ENCODE assay signal across 16 cellular contexts in genomic region chr13:105537113-105537512, GRCh38.
DNase-seq lines count a peak whose midpoint lies in the region; ATAC-seq, FAIRE-seq and TF ChIP-seq lines count a peak whose summit lies in the region.
"Had no signal": no experiment of that assay in that cellular context is flagged by ENCODE, and none has a peak within 500 bp of the region (broad histone marks: within the 10 kb centered on the region; RNA-seq: fewer than 3 reads in every experiment).

No MANE protein-coding gene starts in this region.

- H3K9me2 ChIP-seq in GM23338 (ENCODE audit: insufficient read depth) = peaks cover 10% of the 10 kb centered on the region

- ATAC-seq in GM23338 = no peak
- ATAC-seq: HCT116 had no signal

- no peak overlapping the region for H3K27ac ChIP-seq in GM23338 (ENCODE audit: low read depth)
- H3K27ac ChIP-seq in kidney (ENCODE audit: low read depth in 2 of 2, low read length in 2 of 2) = no peak overlapping the region
- no peak overlapping the region for H3K27ac ChIP-seq in left ventricle myocardium inferior (replicated peaks)

- H3K27me3 ChIP-seq in GM23338 (ENCODE audit: insufficient read depth) (no peaks in the 10 kb centered on the region), left ventricle myocardium inferior (ENCODE audit: low read depth) (no peaks in the 10 kb centered on the region)

- no peak overlapping the region for H3K4me2 ChIP-seq in GM23338

- H3K36me3 ChIP-seq in GM23338 (ENCODE audit: insufficient read depth) = no peaks in the 10 kb centered on the region
- no peaks in the 10 kb centered on the region for H3K36me3 ChIP-seq in kidney (ENCODE audit: control insufficient read depth in 1 of 2, insufficient read depth in 2 of 2, low read length in 2 of 2)
- no peaks in the 10 kb centered on the region for H3K36me3 ChIP-seq in left ventricle myocardium inferior

- H3K4me3 ChIP-seq in GM23338 (no peak overlapping the region), kidney (ENCODE audit: low read length in 2 of 2) (no peak overlapping the region), left ventricle myocardium inferior (no peak overlapping the region)

- 0 out of 2 replicates have a peak overlapping the region, but pooled peaks have one; percentile 50 for H3K27ac Mint-ChIP-seq in GM23338
- no peak overlapping the region for H3K27ac Mint-ChIP-seq in T-helper 2 cell treated with Interferon-gamma antibody and Interleukin-4, amounts not matched to agents 5 μg/mL and 100 μg/mL, for 36 hours
- H3K27ac Mint-ChIP-seq: CD4-positive, alpha-beta memory T cell; H9 had no signal

- H3K9ac ChIP-seq in kidney (ENCODE audit: low read length in 2 of 2) = no peak overlapping the region

- peaks cover 16% of the 10 kb centered on the region for H3K4me1 Mint-ChIP-seq in GM23338
- H3K4me1 Mint-ChIP-seq in T-helper 2 cell treated with Interferon-gamma antibody and Interleukin-4, amounts not matched to agents 5 μg/mL and 100 μg/mL, for 36 hours (ENCODE audit: low read depth) = no peaks in the 10 kb centered on the region
- H3K4me1 Mint-ChIP-seq: CD4-positive, alpha-beta memory T cell had no signal

- no peak overlapping the region for H3K4me3 Mint-ChIP-seq in GM23338
- H3K4me3 Mint-ChIP-seq in T-helper 2 cell treated with Interferon-gamma antibody and Interleukin-4, amounts not matched to agents 5 μg/mL and 100 μg/mL, for 36 hours = no peak overlapping the region
- H3K4me3 Mint-ChIP-seq: CD4-positive, alpha-beta memory T cell; H9 had no signal

- H3F3A ChIP-seq in GM23338 (replicated peaks; ENCODE audit: low read depth) = no peaks in the 10 kb centered on the region

- H3K9me3 Mint-ChIP-seq in GM23338 = no peaks in the 10 kb centered on the region
- no peaks in the 10 kb centered on the region for H3K9me3 Mint-ChIP-seq in T-helper 2 cell treated with Interferon-gamma antibody and Interleukin-4, amounts not matched to agents 5 μg/mL and 100 μg/mL, for 36 hours

- peaks cover 16% of the 10 kb centered on the region for H3K4me1 ChIP-seq in GM23338 (ENCODE audit: insufficient read depth)
- peaks cover 0 to 4% of the 10 kb centered on the region in 2 donors for H3K4me1 ChIP-seq in kidney (ENCODE audit: control insufficient read depth in 1 of 2, insufficient read depth in 1 of 2, low read depth in 1 of 2, low read length in 2 of 2)
- H3K4me1 ChIP-seq in left ventricle myocardium inferior = no peaks in the 10 kb centered on the region

- TF ChIP-seq CTCF in GM23338 (conservative IDR thresholded peaks at IDR 0.05; ENCODE audit: low read depth in 2 of 2) (no peak), kidney (IDR thresholded peaks at IDR 0.05; ENCODE audit: borderline replicate concordance, extremely low read depth, insufficient read depth) (no peak), left ventricle myocardium inferior (IDR thresholded peaks at IDR 0.05; ENCODE audit: borderline replicate concordance) (no peak)

- no peaks in the 10 kb centered on the region for H4K20me1 ChIP-seq in GM23338 (replicated peaks; ENCODE audit: insufficient read depth)

- no peaks in the 10 kb centered on the region for H3K36me3 Mint-ChIP-seq in GM23338 (ENCODE audit: low read depth)
- H3K36me3 Mint-ChIP-seq in T-helper 2 cell treated with Interferon-gamma antibody and Interleukin-4, amounts not matched to agents 5 μg/mL and 100 μg/mL, for 36 hours (ENCODE audit: low read depth) = no peaks in the 10 kb centered on the region
- H3K36me3 Mint-ChIP-seq: CD4-positive, alpha-beta memory T cell had no signal

- no peaks in the 10 kb centered on the region for H3K79me2 ChIP-seq in GM23338 (replicated peaks; ENCODE audit: insufficient read depth)

- FAIRE-seq in A204.1 (lab: Jason Lieb, UNC) (peak; percentile 19), kidney (lab: Jason Lieb, UNC) (peak; percentile 72), urothelium cell line (lab: Jason Lieb, UNC) (no peak)
- FAIRE-seq: GM12892 had no signal

- H2AFZ ChIP-seq in GM23338 = no peak overlapping the region

- DNase-seq in GM23338 (ENCODE audit: low spot score) (no peak), kidney (no peak), left ventricle myocardium inferior (no peak), urothelium cell line (ENCODE audit: low spot score) (no peak)
- DNase-seq in T-helper 2 cell treated with Interferon-gamma antibody and Interleukin-4, amounts not matched to agents 5 μg/mL and 100 μg/mL, for 36 hours (ENCODE audit: low spot score) = no peak
- DNase-seq: 8988T; C1 segment of cervical spinal cord; Calu3; CD4-positive, alpha-beta memory T cell; COR-L47; DMS53; DMS79 treated with DMSO at 0.1 percent for 48 hours; H9 had no signal

- intact Hi-C loops in kidney (cut with DNase I) = no loop called here
- intact Hi-C loops in left ventricle myocardium inferior (cut with micrococcal nuclease) = no loop called here

- H3K27me3 Mint-ChIP-seq in GM23338 (ENCODE audit: insufficient read depth, low read depth, poor library complexity) = peaks cover 2% of the 10 kb centered on the region
- H3K27me3 Mint-ChIP-seq in T-helper 2 cell treated with Interferon-gamma antibody and Interleukin-4, amounts not matched to agents 5 μg/mL and 100 μg/mL, for 36 hours (ENCODE audit: low read depth) = no peaks in the 10 kb centered on the region
- H3K27me3 Mint-ChIP-seq: CD4-positive, alpha-beta memory T cell had no signal

- H3K9me3 ChIP-seq in kidney (ENCODE audit: control insufficient read depth in 1 of 2, low read length in 2 of 2) (no peaks in the 10 kb centered on the region), left ventricle myocardium inferior (replicated peaks) (no peaks in the 10 kb centered on the region)

TF ChIP-seq in GM23338, 12 proteins besides CTCF, POLR2A, EP300 and RAD21 (continues in another document):
- TF ChIP-seq NANOG (IDR thresholded peaks at IDR 0.05; ENCODE audit: borderline replicate concordance) = no peak
- TF ChIP-seq ZNF114 (CRISPR knock-in tag; IDR thresholded peaks at IDR 0.05) = no peak
- TF ChIP-seq ETS1 (IDR thresholded peaks at IDR 0.05) = no peak
- no peak for TF ChIP-seq POLR2AphosphoS5 (IDR thresholded peaks at IDR 0.05; ENCODE audit: low read depth)
- TF ChIP-seq EZH2 (IDR thresholded peaks at IDR 0.05; ENCODE audit: low read depth, unreplicated experiment) = no peak
